Comparison of ENCODE assay signal across 2 cellular contexts in genomic region chr5:658103-658502, GRCh38.
TF ChIP-seq lines count a peak whose summit lies in the region.

No MANE protein-coding gene starts in this region.

TF ChIP-seq in K562, 482 proteins besides CTCF, POLR2A, EP300 and RAD21:
- no peak for TF ChIP-seq ZBED1 (IDR thresholded peaks at IDR 0.05)
- no peak for TF ChIP-seq ZNF354B (CRISPR knock-in tag; IDR thresholded peaks at IDR 0.05)
- no peak for TF ChIP-seq ZNF197 (CRISPR knock-in tag; IDR thresholded peaks at IDR 0.05; ENCODE audit: low read depth)
- TF ChIP-seq SIN3B (IDR thresholded peaks at IDR 0.05; ENCODE audit: low read depth) = no peak
- TF ChIP-seq, protein P1, sequence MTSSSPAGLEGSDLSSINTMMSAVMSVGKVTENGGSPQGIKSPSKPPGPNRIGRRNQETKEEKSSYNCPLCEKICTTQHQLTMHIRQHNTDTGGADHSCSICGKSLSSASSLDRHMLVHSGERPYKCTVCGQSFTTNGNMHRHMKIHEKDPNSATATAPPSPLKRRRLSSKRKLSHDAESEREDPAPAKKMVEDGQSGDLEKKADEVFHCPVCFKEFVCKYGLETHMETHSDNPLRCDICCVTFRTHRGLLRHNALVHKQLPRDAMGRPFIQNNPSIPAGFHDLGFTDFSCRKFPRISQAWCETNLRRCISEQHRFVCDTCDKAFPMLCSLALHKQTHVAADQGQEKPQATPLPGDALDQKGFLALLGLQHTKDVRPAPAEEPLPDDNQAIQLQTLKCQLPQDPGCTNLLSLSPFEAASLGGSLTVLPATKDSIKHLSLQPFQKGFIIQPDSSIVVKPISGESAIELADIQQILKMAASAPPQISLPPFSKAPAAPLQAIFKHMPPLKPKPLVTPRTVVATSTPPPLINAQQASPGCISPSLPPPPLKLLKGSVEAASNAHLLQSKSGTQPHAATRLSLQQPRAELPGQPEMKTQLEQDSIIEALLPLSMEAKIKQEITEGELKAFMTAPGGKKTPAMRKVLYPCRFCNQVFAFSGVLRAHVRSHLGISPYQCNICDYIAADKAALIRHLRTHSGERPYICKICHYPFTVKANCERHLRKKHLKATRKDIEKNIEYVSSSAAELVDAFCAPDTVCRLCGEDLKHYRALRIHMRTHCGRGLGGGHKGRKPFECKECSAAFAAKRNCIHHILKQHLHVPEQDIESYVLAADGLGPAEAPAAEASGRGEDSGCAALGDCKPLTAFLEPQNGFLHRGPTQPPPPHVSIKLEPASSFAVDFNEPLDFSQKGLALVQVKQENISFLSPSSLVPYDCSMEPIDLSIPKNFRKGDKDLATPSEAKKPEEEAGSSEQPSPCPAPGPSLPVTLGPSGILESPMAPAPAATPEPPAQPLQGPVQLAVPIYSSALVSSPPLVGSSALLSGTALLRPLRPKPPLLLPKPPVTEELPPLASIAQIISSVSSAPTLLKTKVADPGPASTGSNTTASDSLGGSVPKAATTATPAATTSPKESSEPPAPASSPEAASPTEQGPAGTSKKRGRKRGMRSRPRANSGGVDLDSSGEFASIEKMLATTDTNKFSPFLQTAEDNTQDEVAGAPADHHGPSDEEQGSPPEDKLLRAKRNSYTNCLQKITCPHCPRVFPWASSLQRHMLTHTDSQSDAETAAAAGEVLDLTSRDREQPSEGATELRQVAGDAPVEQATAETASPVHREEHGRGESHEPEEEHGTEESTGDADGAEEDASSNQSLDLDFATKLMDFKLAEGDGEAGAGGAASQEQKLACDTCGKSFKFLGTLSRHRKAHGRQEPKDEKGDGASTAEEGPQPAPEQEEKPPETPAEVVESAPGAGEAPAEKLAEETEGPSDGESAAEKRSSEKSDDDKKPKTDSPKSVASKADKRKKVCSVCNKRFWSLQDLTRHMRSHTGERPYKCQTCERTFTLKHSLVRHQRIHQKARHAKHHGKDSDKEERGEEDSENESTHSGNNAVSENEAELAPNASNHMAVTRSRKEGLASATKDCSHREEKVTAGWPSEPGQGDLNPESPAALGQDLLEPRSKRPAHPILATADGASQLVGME (CRISPR knock-in tag; IDR thresholded peaks at IDR 0.05) = no peak
- TF ChIP-seq FUS (optimal IDR thresholded peaks at IDR 0.05; ENCODE audit: low read depth, low read length) = no peak
- TF ChIP-seq, protein P2, sequence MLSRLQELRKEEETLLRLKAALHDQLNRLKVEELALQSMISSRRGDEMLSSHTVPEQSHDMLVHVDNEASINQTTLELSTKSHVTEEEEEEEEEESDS (CRISPR knock-in tag; IDR thresholded peaks at IDR 0.05) = no peak
- TF ChIP-seq, protein P3, sequence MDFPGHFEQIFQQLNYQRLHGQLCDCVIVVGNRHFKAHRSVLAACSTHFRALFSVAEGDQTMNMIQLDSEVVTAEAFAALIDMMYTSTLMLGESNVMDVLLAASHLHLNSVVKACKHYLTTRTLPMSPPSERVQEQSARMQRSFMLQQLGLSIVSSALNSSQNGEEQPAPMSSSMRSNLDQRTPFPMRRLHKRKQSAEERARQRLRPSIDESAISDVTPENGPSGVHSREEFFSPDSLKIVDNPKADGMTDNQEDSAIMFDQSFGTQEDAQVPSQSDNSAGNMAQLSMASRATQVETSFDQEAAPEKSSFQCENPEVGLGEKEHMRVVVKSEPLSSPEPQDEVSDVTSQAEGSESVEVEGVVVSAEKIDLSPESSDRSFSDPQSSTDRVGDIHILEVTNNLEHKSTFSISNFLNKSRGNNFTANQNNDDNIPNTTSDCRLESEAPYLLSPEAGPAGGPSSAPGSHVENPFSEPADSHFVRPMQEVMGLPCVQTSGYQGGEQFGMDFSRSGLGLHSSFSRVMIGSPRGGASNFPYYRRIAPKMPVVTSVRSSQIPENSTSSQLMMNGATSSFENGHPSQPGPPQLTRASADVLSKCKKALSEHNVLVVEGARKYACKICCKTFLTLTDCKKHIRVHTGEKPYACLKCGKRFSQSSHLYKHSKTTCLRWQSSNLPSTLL (IDR thresholded peaks at IDR 0.05) = no peak
- 0 out of 2 replicates have a peak, but pooled peaks have one; percentile 14 for TF ChIP-seq KDM2B (CRISPR knock-in tag; IDR thresholded peaks at IDR 0.05)
- TF ChIP-seq ZNF395 (CRISPR knock-in tag; IDR thresholded peaks at IDR 0.05) = 0 out of 2 replicates have a peak, but pooled peaks have one; percentile 0
- TF ChIP-seq ZNF175 (CRISPR knock-in tag; IDR thresholded peaks at IDR 0.05; ENCODE audit: low read depth) = no peak
- TF ChIP-seq, protein P4, sequence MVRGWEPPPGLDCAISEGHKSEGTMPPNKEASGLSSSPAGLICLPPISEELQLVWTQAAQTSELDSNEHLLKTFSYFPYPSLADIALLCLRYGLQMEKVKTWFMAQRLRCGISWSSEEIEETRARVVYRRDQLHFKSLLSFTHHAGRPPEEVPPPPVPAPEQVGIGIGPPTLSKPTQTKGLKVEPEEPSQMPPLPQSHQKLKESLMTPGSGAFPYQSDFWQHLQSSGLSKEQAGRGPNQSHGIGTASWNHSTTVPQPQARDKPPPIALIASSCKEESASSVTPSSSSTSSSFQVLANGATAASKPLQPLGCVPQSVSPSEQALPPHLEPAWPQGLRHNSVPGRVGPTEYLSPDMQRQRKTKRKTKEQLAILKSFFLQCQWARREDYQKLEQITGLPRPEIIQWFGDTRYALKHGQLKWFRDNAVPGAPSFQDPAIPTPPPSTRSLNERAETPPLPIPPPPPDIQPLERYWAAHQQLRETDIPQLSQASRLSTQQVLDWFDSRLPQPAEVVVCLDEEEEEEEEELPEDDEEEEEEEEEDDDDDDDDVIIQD (CRISPR knock-in tag; IDR thresholded peaks at IDR 0.05) = no peak
- no peak for TF ChIP-seq ZNF24 (IDR thresholded peaks at IDR 0.05)
TF ChIP-seq in K562: peak in this region for 2.

TF ChIP-seq in HepG2, 621 proteins besides CTCF, POLR2A, EP300 and RAD21:
- TF ChIP-seq, protein P5, sequence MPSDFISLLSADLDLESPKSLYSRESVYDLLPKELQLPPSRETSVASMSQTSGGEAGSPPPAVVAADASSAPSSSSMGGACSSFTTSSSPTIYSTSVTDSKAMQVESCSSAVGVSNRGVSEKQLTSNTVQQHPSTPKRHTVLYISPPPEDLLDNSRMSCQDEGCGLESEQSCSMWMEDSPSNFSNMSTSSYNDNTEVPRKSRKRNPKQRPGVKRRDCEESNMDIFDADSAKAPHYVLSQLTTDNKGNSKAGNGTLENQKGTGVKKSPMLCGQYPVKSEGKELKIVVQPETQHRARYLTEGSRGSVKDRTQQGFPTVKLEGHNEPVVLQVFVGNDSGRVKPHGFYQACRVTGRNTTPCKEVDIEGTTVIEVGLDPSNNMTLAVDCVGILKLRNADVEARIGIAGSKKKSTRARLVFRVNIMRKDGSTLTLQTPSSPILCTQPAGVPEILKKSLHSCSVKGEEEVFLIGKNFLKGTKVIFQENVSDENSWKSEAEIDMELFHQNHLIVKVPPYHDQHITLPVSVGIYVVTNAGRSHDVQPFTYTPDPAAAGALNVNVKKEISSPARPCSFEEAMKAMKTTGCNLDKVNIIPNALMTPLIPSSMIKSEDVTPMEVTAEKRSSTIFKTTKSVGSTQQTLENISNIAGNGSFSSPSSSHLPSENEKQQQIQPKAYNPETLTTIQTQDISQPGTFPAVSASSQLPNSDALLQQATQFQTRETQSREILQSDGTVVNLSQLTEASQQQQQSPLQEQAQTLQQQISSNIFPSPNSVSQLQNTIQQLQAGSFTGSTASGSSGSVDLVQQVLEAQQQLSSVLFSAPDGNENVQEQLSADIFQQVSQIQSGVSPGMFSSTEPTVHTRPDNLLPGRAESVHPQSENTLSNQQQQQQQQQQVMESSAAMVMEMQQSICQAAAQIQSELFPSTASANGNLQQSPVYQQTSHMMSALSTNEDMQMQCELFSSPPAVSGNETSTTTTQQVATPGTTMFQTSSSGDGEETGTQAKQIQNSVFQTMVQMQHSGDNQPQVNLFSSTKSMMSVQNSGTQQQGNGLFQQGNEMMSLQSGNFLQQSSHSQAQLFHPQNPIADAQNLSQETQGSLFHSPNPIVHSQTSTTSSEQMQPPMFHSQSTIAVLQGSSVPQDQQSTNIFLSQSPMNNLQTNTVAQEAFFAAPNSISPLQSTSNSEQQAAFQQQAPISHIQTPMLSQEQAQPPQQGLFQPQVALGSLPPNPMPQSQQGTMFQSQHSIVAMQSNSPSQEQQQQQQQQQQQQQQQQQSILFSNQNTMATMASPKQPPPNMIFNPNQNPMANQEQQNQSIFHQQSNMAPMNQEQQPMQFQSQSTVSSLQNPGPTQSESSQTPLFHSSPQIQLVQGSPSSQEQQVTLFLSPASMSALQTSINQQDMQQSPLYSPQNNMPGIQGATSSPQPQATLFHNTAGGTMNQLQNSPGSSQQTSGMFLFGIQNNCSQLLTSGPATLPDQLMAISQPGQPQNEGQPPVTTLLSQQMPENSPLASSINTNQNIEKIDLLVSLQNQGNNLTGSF (CRISPR knock-in tag; IDR thresholded peaks at IDR 0.05) = no peak
